Comparison of ENCODE assay signal across 11 cellular contexts in the genomic region with DNA sequence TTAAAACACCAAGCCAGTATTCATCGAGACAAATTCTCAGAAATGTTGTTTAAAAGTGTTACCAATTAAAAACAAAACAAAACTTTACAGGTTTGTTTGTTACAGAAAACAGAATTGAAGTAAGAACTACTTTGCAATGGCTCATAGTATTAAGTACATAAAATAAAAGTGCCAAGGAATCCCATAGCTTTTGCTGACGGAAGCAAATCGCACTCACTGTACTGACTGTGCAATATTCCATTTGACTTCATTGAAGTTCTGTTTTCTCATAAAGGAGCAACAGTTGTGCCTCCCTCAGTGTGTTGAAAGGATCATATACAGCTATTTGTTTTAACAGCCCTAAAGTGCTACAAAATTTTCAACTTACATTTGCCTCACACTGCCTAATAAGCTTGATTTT.
"Had no signal": no experiment of that assay in that cellular context is flagged by ENCODE, and none has a peak within 500 bp of the region (broad histone marks: within the 10 kb centered on the region; RNA-seq: fewer than 3 reads in every experiment).

No MANE protein-coding gene starts in this region.

- H3K4me3 ChIP-seq: GM23248, GM23338, HAP-1 had no signal

- H2AFZ ChIP-seq: GM23248, GM23338 had no signal

- H3K4me2 ChIP-seq: GM23338 had no signal

- H3K27ac ChIP-seq: GM23248 had no signal

- DNase-seq: GM23248, GOT3, H7, H9, HCEC 1CT, HFFc6 had no signal

- H3K9me3 ChIP-seq: HAP-1 had no signal

- H3K9ac ChIP-seq: GM23248 had no signal

- ATAC-seq: GM23338, HCT116 had no signal

- H3K36me3 ChIP-seq: HAP-1 had no signal

- FAIRE-seq: H1, H54 had no signal
